Comparison of ENCODE assay signal across 15 cellular contexts in genomic region chr19:40776364-40776763, GRCh38. TPM values are rescaled to one million over a fixed set of nuclear protein-coding genes. Genes with fewer than 3 reads are reported as not detected.
DNase-seq lines count a peak whose midpoint lies in the region; ATAC-seq and TF ChIP-seq lines count a peak whose summit lies in the region.
"Had no signal": no experiment of that assay in that cellular context is flagged by ENCODE, and none has a peak within 500 bp of the region (broad histone marks: within the 10 kb centered on the region; RNA-seq: fewer than 3 reads in every experiment).

No MANE protein-coding gene starts in this region.

- TF ChIP-seq CTCF in DND-41 (IDR thresholded peaks at IDR 0.05; ENCODE audit: borderline replicate concordance, extremely low read depth, low read length, poor library complexity, severe bottlenecking) (no peak), Panc1 (IDR thresholded peaks at IDR 0.05) (no peak), esophagus muscularis mucosa (IDR thresholded peaks at IDR 0.05) (no peak)

- BruUV-seq in Panc1 (replicated peaks; lab: Mats Ljungman, UMichigan), result no TSS peak

- 72% methylated on average over 7 of the region's 7 CpGs for WGBS in esophagus muscularis mucosa

- peaks cover 41% of the 10 kb centered on the region for H3K36me3 Mint-ChIP-seq in stimulated activated effector memory CD8-positive, alpha-beta T cell treated with anti-CD3 and anti-CD28 coated beads, Interleukin-12 subunit alpha, Interleukin-12 subunit beta, amount 100 ng/mL, for 72 hours

- peaks cover 45% of the 10 kb centered on the region for H3K4me1 Mint-ChIP-seq in stimulated activated effector memory CD8-positive, alpha-beta T cell treated with anti-CD3 and anti-CD28 coated beads, Interleukin-12 subunit alpha, Interleukin-12 subunit beta, amount 100 ng/mL, for 72 hours

- ATAC-seq in DND-41 (ENCODE audit: insufficient read depth, low read depth) (no peak), Panc1 (no peak), GM21786 (IDR thresholded peaks at IDR 0.05; ENCODE audit: unreplicated experiment) (no peak)
- no peak for ATAC-seq in stimulated activated effector memory CD8-positive, alpha-beta T cell treated with anti-CD3 and anti-CD28 coated beads, Interleukin-12 subunit alpha, Interleukin-12 subunit beta, amount 100 ng/mL, for 72 hours

- H3K27ac ChIP-seq in DND-41 (ENCODE audit: low read length), result no peak overlapping the region
- H3K27ac ChIP-seq in Panc1 (ENCODE audit: low read length), result 0 out of 2 replicates have a peak overlapping the region, but pooled peaks have one; percentile 90
- H3K27ac ChIP-seq in esophagus muscularis mucosa (replicated peaks in 1 of 4), result peak overlapping the region; percentile 94 to 99 (median 98)

- in situ Hi-C loops in Panc1 (cut with HindIII; ENCODE audit: low pct_unique_long_range_greater_than_20kb, low sequenced_read_pairs), result no loop called here

- H3K4me3 ChIP-seq in DND-41 (ENCODE audit: low read depth in 1 of 2, low read length in 2 of 2), result no peak overlapping the region
- no peak overlapping the region; a peak in 1 of 4 replicates for H3K4me3 ChIP-seq in Panc1 (ENCODE audit: low read depth in 2 of 2, low read length in 2 of 2)
- H3K4me3 ChIP-seq in esophagus muscularis mucosa, result no peak overlapping the region

- no peaks in the 10 kb centered on the region for H3K27me3 ChIP-seq in DND-41 (ENCODE audit: insufficient read depth, low read length, poor library complexity)
- H3K27me3 ChIP-seq in Panc1 (ENCODE audit: control insufficient read depth, insufficient read depth, low read length), result no peaks in the 10 kb centered on the region
- H3K27me3 ChIP-seq in esophagus muscularis mucosa, result no peaks in the 10 kb centered on the region

- no peaks in the 10 kb centered on the region for H3K9me3 Mint-ChIP-seq in stimulated activated effector memory CD8-positive, alpha-beta T cell treated with anti-CD3 and anti-CD28 coated beads, Interleukin-12 subunit alpha, Interleukin-12 subunit beta, amount 100 ng/mL, for 72 hours

- intact Hi-C loops in Panc1 (cut with micrococcal nuclease; ENCODE audit: unreplicated experiment) (no loop called here), esophagus muscularis mucosa (cut with DNase I) (no loop called here)

- peaks cover 13% of the 10 kb centered on the region for H3K79me2 ChIP-seq in DND-41 (ENCODE audit: insufficient read depth, low read length)

- no peak overlapping the region for H3K9ac ChIP-seq in DND-41 (ENCODE audit: low read depth, low read length)

- H4K20me1 ChIP-seq in DND-41 (ENCODE audit: insufficient read depth, low read length), result peaks cover 8% of the 10 kb centered on the region; the same call in 1 of the 2 replicates

- 0 out of 2 replicates have a peak overlapping the region, but pooled peaks have one; percentile 68 for H3K4me2 ChIP-seq in DND-41 (ENCODE audit: insufficient read depth, low read length)

- POLR2A ChIA-PET in Panc1 (lab: Charles Lee), result no interaction called here

- no peak for TF ChIP-seq POLR2A in esophagus muscularis mucosa (IDR thresholded peaks at IDR 0.05; ENCODE audit: low read depth)

- no peak for DNase-seq in DND-41
- DNase-seq in Panc1 (ENCODE audit: low read depth, low spot score), result no peak
- no peak for DNase-seq in esophagus muscularis mucosa (ENCODE audit: extremely low spot score)
- DNase-seq in stimulated activated effector memory CD8-positive, alpha-beta T cell treated with anti-CD3 and anti-CD28 coated beads, Interleukin-12 subunit alpha, Interleukin-12 subunit beta, amount 100 ng/mL, for 72 hours (ENCODE audit: low spot score in 2 of 2), result no peak
- DNase-seq in GOT3 (lab: John Stamatoyannopoulos, UW), result no peak
- no peak for DNase-seq in NCI-H1694 (lab: John Stamatoyannopoulos, UW)
- DNase-seq: activated CD4-positive, alpha-beta T cell treated with anti-CD3 and anti-CD28 coated beads for 4 hours; activated gamma-delta T cell treated with Interleukin-2 at 50 U/mL for 16 hours; cortex of kidney; NCI-H1048; stimulated activated CD4-positive, alpha-beta T cell treated with anti-CD3 and anti-CD28 coated beads, Interleukin-2, amount 100 ng/mL, for 24 hours; stimulated activated naive CD8-positive, alpha-beta T cell treated with anti-CD3 and anti-CD28 coated beads, Interleukin-15, Interleukin-2, amounts not matched to agents 100 U/mL and 50 U/mL, for 24 hours had no signal

- H2AFZ ChIP-seq in DND-41 (ENCODE audit: low read depth, low read length), result no peak overlapping the region

- H3K36me3 ChIP-seq in DND-41 (ENCODE audit: insufficient read depth, low read length) (no peaks in the 10 kb centered on the region; the same call in 1 of the 2 replicates), Panc1 (ENCODE audit: control insufficient read depth, insufficient read depth, low read length) (no peaks in the 10 kb centered on the region), esophagus muscularis mucosa (no peaks in the 10 kb centered on the region)

- no peaks in the 10 kb centered on the region for H3K9me3 ChIP-seq in DND-41 (ENCODE audit: insufficient read depth, low read length, severe bottlenecking)
- H3K9me3 ChIP-seq in Panc1 (ENCODE audit: control insufficient read depth, insufficient read depth, low read depth, low read length), result no peaks in the 10 kb centered on the region
- H3K9me3 ChIP-seq in esophagus muscularis mucosa, result no peaks in the 10 kb centered on the region

- CTCF ChIA-PET in Panc1 (lab: Charles Lee), result no interaction called here

- peaks cover 21% of the 10 kb centered on the region for H3K4me1 ChIP-seq in DND-41 (ENCODE audit: insufficient read depth, low read length)
- H3K4me1 ChIP-seq in Panc1 (ENCODE audit: control insufficient read depth, insufficient read depth, low read length), result peaks cover 6% of the 10 kb centered on the region; the same call in 1 of the 2 replicates
- peaks cover 16 to 20% (median 19%) of the 10 kb centered on the region in 4 donors for H3K4me1 ChIP-seq in esophagus muscularis mucosa

- peak overlapping the region; percentile 95 for H3K27ac Mint-ChIP-seq in stimulated activated effector memory CD8-positive, alpha-beta T cell treated with anti-CD3 and anti-CD28 coated beads, Interleukin-12 subunit alpha, Interleukin-12 subunit beta, amount 100 ng/mL, for 72 hours

- TF ChIP-seq EP300 in esophagus muscularis mucosa (IDR thresholded peaks at IDR 0.05), result no peak

- peak overlapping the region; percentile 95 for H3K4me3 Mint-ChIP-seq in stimulated activated effector memory CD8-positive, alpha-beta T cell treated with anti-CD3 and anti-CD28 coated beads, Interleukin-12 subunit alpha, Interleukin-12 subunit beta, amount 100 ng/mL, for 72 hours

RNA-seq across cellular contexts. Expression of gene MIA, which starts 1.0 kb away (rescaled TPM):
- total RNA-seq in Panc1 (2021; ENCODE audit: unreplicated experiment), result 2.2 TPM
- 1.4 TPM for polyA plus RNA-seq in Panc1 (2012; ENCODE audit: insufficient read length)
- 1 to 10 TPM; 2.1 to 4.1 (median 2.7) TPM for total RNA-seq in esophagus muscularis mucosa
- total RNA-seq: fibroblast of villous mesenchyme, osteocyte had no signal

RNA-seq across cellular contexts. Expression of gene RAB4B, which starts 1.7 kb away (rescaled TPM):
- total RNA-seq in Panc1 (2021; ENCODE audit: unreplicated experiment) (24.8 TPM), esophagus muscularis mucosa (10 to 100 TPM; 22.9 to 26.6 (median 23.2) TPM)
- 39.6 TPM for polyA plus RNA-seq in Panc1 (2012; ENCODE audit: insufficient read length)

RNA-seq across cellular contexts. Expression of gene EGLN2, which starts 22.6 kb away (rescaled TPM):
- total RNA-seq in Panc1 (2021; ENCODE audit: unreplicated experiment) (115 TPM), esophagus muscularis mucosa (100 to 1,000 TPM in 2 of 4 donors, 10 to 100 TPM in 2; 93.1 to 131 (median 101) TPM)
- polyA plus RNA-seq in Panc1 (2012; ENCODE audit: insufficient read length), result 127 TPM

RNA-seq across cellular contexts. Expression of gene SNRPA, which starts 25.4 kb away (rescaled TPM):
- total RNA-seq in Panc1 (2021; ENCODE audit: unreplicated experiment) (104 TPM), esophagus muscularis mucosa (10 to 100 TPM; 47.3 to 69.1 (median 57.6) TPM)
- polyA plus RNA-seq in Panc1 (2012; ENCODE audit: insufficient read length), result 96.6 TPM

RNA-seq across cellular contexts. Expression of gene ACTMAP, which starts 26.1 kb away (rescaled TPM):
- total RNA-seq in Panc1 (2021; ENCODE audit: unreplicated experiment) (5.5 TPM), esophagus muscularis mucosa (1 to 10 TPM; 1.7 to 4.6 (median 3.7) TPM)
- 8.5 TPM for polyA plus RNA-seq in Panc1 (2012; ENCODE audit: insufficient read length)
